ENCODE assay signal across 13 cellular contexts in the genomic region with DNA sequence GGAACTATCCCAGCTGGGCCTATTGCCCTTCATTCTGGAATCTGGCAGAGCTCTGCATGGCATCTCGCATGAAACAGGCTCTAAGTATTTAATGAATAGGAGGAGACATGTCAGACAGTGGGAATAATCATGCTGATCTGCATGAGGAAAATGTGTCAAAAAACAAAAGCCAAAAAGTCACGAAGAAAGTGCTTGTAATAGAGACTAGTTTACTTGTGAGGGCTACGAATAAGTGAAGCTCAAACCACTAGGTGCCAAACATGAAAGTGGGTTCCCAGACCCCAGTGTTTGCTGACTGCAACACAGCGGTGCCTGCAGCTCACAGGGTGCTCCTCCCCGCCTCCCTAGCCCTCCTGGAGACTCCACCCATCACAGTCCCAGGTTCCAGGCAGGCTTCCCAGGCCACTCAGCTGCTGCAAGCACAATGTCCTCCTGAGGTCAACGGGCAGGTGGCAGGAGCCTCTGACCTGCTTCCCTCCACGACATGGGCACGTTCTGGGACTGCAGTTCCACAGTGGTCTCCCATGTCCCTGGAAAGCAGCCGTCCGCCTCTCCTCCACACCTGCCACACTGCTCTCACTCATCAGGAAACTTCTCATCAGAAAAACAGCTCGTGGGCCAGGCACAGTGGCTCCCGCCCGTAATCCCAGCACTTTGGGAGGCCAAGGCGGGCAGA.
DNase-seq lines count a peak whose midpoint lies in the region; ATAC-seq and TF ChIP-seq lines count a peak whose summit lies in the region.
"Had no signal": no experiment of that assay in that cellular context is flagged by ENCODE, and none has a peak within 500 bp of the region (broad histone marks: within the 10 kb centered on the region; RNA-seq: fewer than 3 reads in every experiment).

No MANE protein-coding gene starts in this region.

- H3K9me2 ChIP-seq in GM23338 (ENCODE audit: insufficient read depth) (no peaks in the 10 kb centered on the region), hepatocyte (replicated peaks; ENCODE audit: insufficient read depth) (no peaks in the 10 kb centered on the region)

- intact Hi-C loops in body of pancreas (cut with DNase I) = no loop called here

- H3K79me2 ChIP-seq in GM23338 (replicated peaks; ENCODE audit: insufficient read depth) (peaks cover 93% of the 10 kb centered on the region), hepatocyte (peaks cover 93% of the 10 kb centered on the region)

- peaks cover 22% of the 10 kb centered on the region for H3F3A ChIP-seq in GM23338 (replicated peaks; ENCODE audit: low read depth)

- H3K36me3 ChIP-seq in GM23338 (ENCODE audit: insufficient read depth) (no peaks in the 10 kb centered on the region), body of pancreas (replicated peaks in 1 of 2; ENCODE audit: insufficient read depth in 1 of 2, low read depth in 2 of 2) (no peaks in the 10 kb centered on the region), hepatocyte (replicated peaks; ENCODE audit: insufficient read depth, low read depth) (no peaks in the 10 kb centered on the region), skeletal muscle tissue (ENCODE audit: control insufficient read depth in 3 of 3, insufficient read depth in 3 of 3, low read length in 3 of 3) (peaks cover 0 to 1% (median 0%) of the 10 kb centered on the region in 3 donors)

- peaks cover 73% of the 10 kb centered on the region for H3K4me1 Mint-ChIP-seq in GM23338

- peak overlapping the region; percentile 30; the same call in 2 of the 3 replicates for H3K4me3 Mint-ChIP-seq in GM23338
- H3K4me3 Mint-ChIP-seq: activated CD4-positive, alpha-beta T cell treated with anti-CD3 and anti-CD28 coated beads for 36 hours had no signal

- peaks cover 61% of the 10 kb centered on the region for H3K4me1 ChIP-seq in GM23338 (ENCODE audit: insufficient read depth)
- peaks cover 49% of the 10 kb centered on the region for H3K4me1 ChIP-seq in body of pancreas
- peaks cover 26% of the 10 kb centered on the region for H3K4me1 ChIP-seq in hepatocyte (ENCODE audit: insufficient read depth)
- H3K4me1 ChIP-seq in skeletal muscle tissue (ENCODE audit: control insufficient read depth in 3 of 3, insufficient read depth in 3 of 3, low read length in 3 of 3) = peaks cover 37 to 63% (median 62%) of the 10 kb centered on the region in 3 donors

- H3K9me3 Mint-ChIP-seq in GM23338 = no peaks in the 10 kb centered on the region

- peak overlapping the region; percentile 84 for H3K27ac Mint-ChIP-seq in GM23338

- 57 to 58% methylated on average over 13 to 14 of the region's 14 CpGs for WGBS in body of pancreas, 2 donors
- WGBS in hepatocyte (ENCODE audit: low lambda C conversion rate, missing lambda C conversion rate) = 84% methylated on average over 14 of the region's 14 CpGs

- no peak for TF ChIP-seq CTCF in GM23338 (conservative IDR thresholded peaks at IDR 0.05; ENCODE audit: low read depth in 2 of 2)
- no peak for TF ChIP-seq CTCF in body of pancreas (IDR thresholded peaks at IDR 0.05)
- TF ChIP-seq CTCF in hepatocyte (IDR thresholded peaks at IDR 0.05; ENCODE audit: poor library complexity) = no peak

- H3K4me2 ChIP-seq in GM23338 (peak overlapping the region; percentile 63; the same call in 1 of the 2 replicates), hepatocyte (no peak overlapping the region)

- H3K27me3 ChIP-seq in GM23338 (ENCODE audit: insufficient read depth) = no peaks in the 10 kb centered on the region
- no peaks in the 10 kb centered on the region for H3K27me3 ChIP-seq in body of pancreas
- H3K27me3 ChIP-seq in hepatocyte = no peaks in the 10 kb centered on the region
- H3K27me3 ChIP-seq in skeletal muscle tissue (ENCODE audit: control insufficient read depth in 3 of 3, insufficient read depth in 3 of 3, low read length in 3 of 3) = no peaks in the 10 kb centered on the region

- peak overlapping the region in 1 of 3 donors; percentile 57 for H3K9ac ChIP-seq in skeletal muscle tissue (ENCODE audit: low read depth in 1 of 3, low read length in 3 of 3)

- no peak for TF ChIP-seq POLR2A in body of pancreas (IDR thresholded peaks at IDR 0.05)

- peaks cover 22% of the 10 kb centered on the region for H3K27me3 Mint-ChIP-seq in GM23338 (ENCODE audit: insufficient read depth, low read depth, poor library complexity)
- H3K27me3 Mint-ChIP-seq: activated CD4-positive, alpha-beta T cell treated with anti-CD3 and anti-CD28 coated beads for 36 hours had no signal

- peaks cover 63% of the 10 kb centered on the region for H4K20me1 ChIP-seq in GM23338 (replicated peaks; ENCODE audit: insufficient read depth)
- peaks cover 94% of the 10 kb centered on the region for H4K20me1 ChIP-seq in hepatocyte (ENCODE audit: insufficient read depth, poor library complexity, severe bottlenecking)

- DNase-seq in GM23338 (ENCODE audit: low spot score) = no peak
- DNase-seq in body of pancreas = peak in 3 of 4 donors; percentile 31 to 60 (median 55)
- DNase-seq in hepatocyte (ENCODE audit: low spot score) = no peak
- no peak for DNase-seq in NCI-H187 treated with DMSO at 0.1 percent for 48 hours (lab: John Stamatoyannopoulos, UW)
- DNase-seq in NCI-H1694 treated with DMSO at 0.1 percent for 48 hours (lab: John Stamatoyannopoulos, UW) = no peak
- DNase-seq: activated CD4-positive, alpha-beta T cell treated with anti-CD3 and anti-CD28 coated beads for 36 hours; activated gamma-delta T cell treated with Interleukin-2 at 50 U/mL for 16 hours; cortex of kidney; NCI-H1092 had no signal

- no peaks in the 10 kb centered on the region for H3K9me3 ChIP-seq in body of pancreas
- H3K9me3 ChIP-seq in hepatocyte (ENCODE audit: low read depth) = no peaks in the 10 kb centered on the region
- no peaks in the 10 kb centered on the region for H3K9me3 ChIP-seq in skeletal muscle tissue (ENCODE audit: control insufficient read depth in 3 of 3, low read length in 3 of 3)

- H3K27ac ChIP-seq in GM23338 (ENCODE audit: low read depth) = peak overlapping the region; percentile 98
- H3K27ac ChIP-seq in body of pancreas = peak overlapping the region; percentile 12 to 79 (median 76)
- H3K27ac ChIP-seq in hepatocyte = peak overlapping the region; percentile 43
- H3K27ac ChIP-seq in skeletal muscle tissue (ENCODE audit: low read depth, low read length) = peak overlapping the region; percentile 14
- H3K27ac ChIP-seq: SK-N-MC had no signal

- H3K4me3 ChIP-seq in GM23338 (no peak overlapping the region), body of pancreas (no peak overlapping the region), hepatocyte (no peak overlapping the region), skeletal muscle tissue (ENCODE audit: low read length in 3 of 3) (peak overlapping the region in 2 of 3 donors; percentile 7 to 9)
- H3K4me3 ChIP-seq: SK-N-MC had no signal

- H3K36me3 Mint-ChIP-seq in GM23338 (ENCODE audit: low read depth) = peaks cover 27% of the 10 kb centered on the region

- peak; percentile 14 for ATAC-seq in GM23338
- ATAC-seq in body of pancreas = no peak
- no peak for ATAC-seq in GM19452 (IDR thresholded peaks at IDR 0.05; ENCODE audit: unreplicated experiment)
- ATAC-seq in GM21360 (IDR thresholded peaks at IDR 0.05; ENCODE audit: unreplicated experiment) = no peak
- ATAC-seq: activated CD4-positive, alpha-beta T cell treated with anti-CD3 and anti-CD28 coated beads for 36 hours had no signal

- no peak overlapping the region for H2AFZ ChIP-seq in GM23338
- H2AFZ ChIP-seq in hepatocyte = no peak overlapping the region

Comparison
In these comparisons a context has a peak if more than half of its experiments do, and no peak if none do; other contexts are left out.
1. DNase-seq: peak in body of pancreas (3 of 4); none in GM23338 (single experiment), hepatocyte (single experiment), NCI-H187 treated with DMSO at 0.1 percent for 48 hours (single experiment) and NCI-H1694 treated with DMSO at 0.1 percent for 48 hours (single experiment).
2. H3K27ac ChIP-seq: peak in every context shown above with its lines; median percentile 98 in GM23338; 76 in body of pancreas; 43 in hepatocyte; 14 in skeletal muscle tissue.
3. H3K4me3 ChIP-seq: peak in skeletal muscle tissue (2 of 3); none in GM23338 (single experiment), body of pancreas (0 of 2) and hepatocyte (single experiment).